9 cellular contexts compared by ENCODE assay signal in the genomic region with DNA sequence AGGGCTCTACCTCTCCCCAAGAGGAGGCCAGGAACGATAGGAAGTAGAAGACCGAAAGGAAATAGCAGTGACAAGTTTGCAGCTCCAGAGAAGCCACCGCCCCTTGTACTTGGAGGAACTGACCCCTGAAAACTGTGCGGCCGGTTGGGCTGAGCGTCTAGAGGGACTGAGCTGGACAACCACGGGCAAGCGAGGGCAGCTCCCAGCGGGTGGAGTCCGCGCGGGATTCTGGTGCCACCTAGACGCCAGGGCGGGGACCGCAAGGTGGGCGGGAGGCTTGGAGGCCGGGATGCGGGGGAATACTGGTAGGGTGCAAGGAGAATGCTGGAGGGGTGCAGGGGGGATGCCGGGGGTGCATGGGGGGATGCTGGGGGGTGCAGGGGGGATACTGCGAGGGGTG. TPM values are rescaled to one million over a fixed set of nuclear protein-coding genes. Genes with fewer than 3 reads are reported as not detected.
A peak's percentile ranks its signal among the peaks of the same experiment; 100 is the strongest.
DNase-seq lines count a peak whose midpoint lies in the region; ATAC-seq and TF ChIP-seq lines count a peak whose summit lies in the region.
"Had no signal": no experiment of that assay in that cellular context is flagged by ENCODE, and none has a peak within 500 bp of the region (broad histone marks: within the 10 kb centered on the region; RNA-seq: fewer than 3 reads in every experiment).

No MANE protein-coding gene starts in this region.

- TF ChIP-seq CTCF in esophagus muscularis mucosa (IDR thresholded peaks at IDR 0.05) = peak; percentile 33 to 59 (median 46)
- peak; percentile 49 for TF ChIP-seq CTCF in neural crest cell (conservative IDR thresholded peaks at IDR 0.05)

- H3K36me3 Mint-ChIP-seq in neural crest cell (ENCODE audit: low read depth) = peaks cover 3% of the 10 kb centered on the region
- H3K36me3 Mint-ChIP-seq: activated naive CD4-positive, alpha-beta T cell treated with anti-CD3 and anti-CD28 coated beads, Interleukin-2, amount 50 U/mL, for 24 hours had no signal

- no peaks in the 10 kb centered on the region for H3K36me3 ChIP-seq in esophagus muscularis mucosa

- H3K27ac Mint-ChIP-seq in neural crest cell (ENCODE audit: unreplicated experiment) = no peak overlapping the region
- H3K27ac Mint-ChIP-seq: activated naive CD4-positive, alpha-beta T cell treated with anti-CD3 and anti-CD28 coated beads, Interleukin-2, amount 50 U/mL, for 24 hours had no signal

- peaks cover 86% of the 10 kb centered on the region for H3K27me3 Mint-ChIP-seq in neural crest cell (ENCODE audit: low read depth)

- DNase-seq in Right ventricle myocardium inferior (ENCODE audit: missing footprints) (no peak), cardiac septum (ENCODE audit: low spot score) (no peak), SK-N-DZ (ENCODE audit: low spot score) (peak; percentile 51), esophagus muscularis mucosa (ENCODE audit: extremely low spot score) (no peak), neural crest cell (ENCODE audit: low read depth, low spot score) (peak; percentile 64)

- H3K9me3 Mint-ChIP-seq in neural crest cell = peaks cover 6% of the 10 kb centered on the region
- H3K9me3 Mint-ChIP-seq: activated naive CD4-positive, alpha-beta T cell treated with anti-CD3 and anti-CD28 coated beads, Interleukin-2, amount 50 U/mL, for 24 hours had no signal

- peak overlapping the region; percentile 36 for H3K4me3 Mint-ChIP-seq in neural crest cell

- peaks cover 8% of the 10 kb centered on the region for H3K4me1 Mint-ChIP-seq in neural crest cell

- no peak for TF ChIP-seq POLR2A in esophagus muscularis mucosa (IDR thresholded peaks at IDR 0.05; ENCODE audit: low read depth)

- H3K4me3 ChIP-seq in esophagus muscularis mucosa = peak overlapping the region in 3 of 4 donors; percentile 9 to 45 (median 33)

- H3K27me3 ChIP-seq in esophagus muscularis mucosa = peaks cover 0 to 75% (median 30%) of the 10 kb centered on the region in 4 donors

- intact Hi-C loops in Right ventricle myocardium inferior (cut with DNase I) (loop anchor here (5.0 kb wide), 1 partner anchor 110 kb away; no protein-coding TSS in a partner anchor), cardiac septum (cut with DNase I) (no loop called here), esophagus muscularis mucosa (cut with DNase I) (loop anchor here (5.0 kb wide), 1 partner anchor 135 kb away; no protein-coding TSS in a partner anchor)

- TF ChIP-seq EP300 in esophagus muscularis mucosa (IDR thresholded peaks at IDR 0.05) = no peak

- WGBS in esophagus muscularis mucosa = 14% methylated on average over 10 of the region's 20 CpGs

- peaks cover 18 to 42% (median 38%) of the 10 kb centered on the region in 4 donors for H3K4me1 ChIP-seq in esophagus muscularis mucosa

- no peaks in the 10 kb centered on the region for H3K9me3 ChIP-seq in esophagus muscularis mucosa

- no peak overlapping the region for H3K27ac ChIP-seq in esophagus muscularis mucosa (replicated peaks in 1 of 4)

- peak; percentile 73 for ATAC-seq in Right ventricle myocardium inferior
- no peak for ATAC-seq in HG02970 (IDR thresholded peaks at IDR 0.05; ENCODE audit: low FRiP score, unreplicated experiment)
- no peak for ATAC-seq in HG02571 (IDR thresholded peaks at IDR 0.05; ENCODE audit: unreplicated experiment)
- no peak for ATAC-seq in GM18502 (IDR thresholded peaks at IDR 0.05; ENCODE audit: poor library complexity, unreplicated experiment)

RNA-seq across cellular contexts. Expression of a gene that starts 1.3 kb away (rescaled TPM):
- total RNA-seq in Right ventricle myocardium inferior (0.22 TPM), cardiac septum (0.70 TPM), esophagus muscularis mucosa (under 1 TPM; 0.11 to 0.50 (median 0.27) TPM), neural crest cell (not detected in 2 replicates)
- not detected in 2 replicates for polyA plus RNA-seq in SK-N-DZ (2014; cell fraction: cytosol; rRNA removed)
- polyA plus RNA-seq in SK-N-DZ (2014; cell fraction: nucleus; rRNA removed) = 0.05 TPM in 1 of 2 replicates, not detected in the other

RNA-seq across cellular contexts. Expression of a gene that starts 54.9 kb away (rescaled TPM):
- 13.8 TPM for total RNA-seq in Right ventricle myocardium inferior
- total RNA-seq in cardiac septum = 14.1 TPM
- polyA plus RNA-seq in SK-N-DZ (2014; cell fraction: cytosol; rRNA removed) = 85.9 and 99.4 TPM in 2 replicates
- 44.4 and 62.3 TPM in 2 replicates for polyA plus RNA-seq in SK-N-DZ (2014; cell fraction: nucleus; rRNA removed)
- total RNA-seq in esophagus muscularis mucosa = 10 to 100 TPM; 16.6 to 22.4 (median 20.8) TPM
- total RNA-seq in neural crest cell = 85.9 and 87.1 TPM in 2 replicates

Comparison
In these comparisons a context has a peak if more than half of its experiments do, and no peak if none do; other contexts are left out.
1. DNase-seq: peak in SK-N-DZ (single experiment) and neural crest cell (single experiment); none in Right ventricle myocardium inferior (single experiment), cardiac septum (single experiment) and esophagus muscularis mucosa (single experiment).